ENCODE assay signal across 8 cellular contexts in the genomic region with DNA sequence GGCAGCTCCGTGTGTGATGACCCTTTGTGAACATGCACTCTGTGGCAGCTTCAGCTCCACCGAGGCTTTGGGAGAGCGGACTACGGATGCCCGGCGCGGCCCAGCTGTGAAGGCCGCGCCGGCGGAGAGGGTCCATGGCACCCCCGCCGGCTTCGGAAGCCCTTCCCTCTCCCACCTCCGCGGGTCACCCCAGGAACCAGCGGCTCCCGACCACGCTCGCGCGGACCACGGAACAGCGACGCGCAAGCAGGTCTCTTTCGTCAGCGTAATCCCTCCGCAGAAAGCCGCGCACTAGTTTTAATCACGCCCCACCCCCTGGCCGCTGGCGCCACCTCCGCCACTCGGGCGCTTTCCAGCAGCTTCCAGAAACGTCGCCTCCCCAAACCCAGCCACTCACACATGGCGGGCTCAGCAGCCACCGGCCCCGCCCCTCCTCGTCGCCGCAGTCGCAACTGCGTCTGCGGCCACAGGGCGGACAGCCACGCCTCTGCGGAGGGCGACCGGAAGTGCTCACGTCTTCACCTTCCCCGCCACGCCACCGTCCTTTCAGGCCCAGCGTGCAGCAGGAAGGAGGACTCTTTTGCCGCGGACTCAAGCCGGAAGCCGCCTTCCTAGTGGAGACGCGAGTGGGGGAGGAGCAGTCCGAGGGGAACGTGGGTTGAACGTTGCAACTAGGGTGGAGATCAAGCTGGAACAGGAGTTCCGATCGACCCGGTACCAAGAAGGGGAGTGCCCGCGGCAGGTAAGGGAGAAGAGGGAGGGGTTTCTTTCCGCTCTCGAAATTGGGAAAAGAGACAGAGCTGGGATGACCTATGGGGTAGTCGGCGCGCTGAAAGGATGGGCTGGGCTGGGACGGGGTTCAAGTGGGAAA. TPM values are rescaled to one million over a fixed set of nuclear protein-coding genes. Genes with fewer than 3 reads are reported as not detected.
DNase-seq lines count a peak whose midpoint lies in the region; ATAC-seq lines count a peak whose summit lies in the region.

A gene (plus strand): TSS at position 606 of the 871 bp plus-strand sequence. CDS start 3,221 bp downstream, outside the sequence.

- ATAC-seq in GM19043 (IDR thresholded peaks at IDR 0.05; ENCODE audit: low read depth, unreplicated experiment) (peak; percentile 82), HG03378 (IDR thresholded peaks at IDR 0.05; ENCODE audit: unreplicated experiment) (peak; percentile 71)

- peak; percentile 99 for DNase-seq in AML-193 (lab: John Stamatoyannopoulos, UW)
- DNase-seq in NCI-H460 (ENCODE audit: extremely low read depth, low read depth), result peak; percentile 94
- DNase-seq in activated CD4-positive, alpha-beta T cell treated with anti-CD3 and anti-CD28 coated beads for 1 hour, result peak; percentile 98
- peak; percentile 96 for DNase-seq in kidney glomerular epithelial cell (lab: John Stamatoyannopoulos, UW)
- DNase-seq in stimulated activated CD4-positive, alpha-beta T cell treated with anti-CD3 and anti-CD28 coated beads, Interleukin-1b, Interleukin-23, amount 100 ng/mL, for 1 hour (ENCODE audit: low read depth in 2 of 2), result peak; percentile 96 to 97

- peak within 1 kb of the TSS; percentile 100 for H3K27ac ChIP-seq in cingulate gyrus (ENCODE audit: low read depth, low read length)

RNA-seq across cellular contexts. Expression of the gene that starts here (rescaled TPM):
- total RNA-seq in NCI-H460 (2014; rRNA removed; shearing (Covaris generic)), result 12.5 and 13.0 TPM in 2 replicates
- 20.8 and 35.4 TPM in 2 replicates for polyA plus RNA-seq in NCI-H460 (2014; cell fraction: nucleus; rRNA removed)

Comparison
In these comparisons a context has a peak if more than half of its experiments do, and no peak if none do; other contexts are left out.
1. Peak in every context shown above with its lines: DNase-seq, ATAC-seq and H3K27ac ChIP-seq.